In the genomic region with DNA sequence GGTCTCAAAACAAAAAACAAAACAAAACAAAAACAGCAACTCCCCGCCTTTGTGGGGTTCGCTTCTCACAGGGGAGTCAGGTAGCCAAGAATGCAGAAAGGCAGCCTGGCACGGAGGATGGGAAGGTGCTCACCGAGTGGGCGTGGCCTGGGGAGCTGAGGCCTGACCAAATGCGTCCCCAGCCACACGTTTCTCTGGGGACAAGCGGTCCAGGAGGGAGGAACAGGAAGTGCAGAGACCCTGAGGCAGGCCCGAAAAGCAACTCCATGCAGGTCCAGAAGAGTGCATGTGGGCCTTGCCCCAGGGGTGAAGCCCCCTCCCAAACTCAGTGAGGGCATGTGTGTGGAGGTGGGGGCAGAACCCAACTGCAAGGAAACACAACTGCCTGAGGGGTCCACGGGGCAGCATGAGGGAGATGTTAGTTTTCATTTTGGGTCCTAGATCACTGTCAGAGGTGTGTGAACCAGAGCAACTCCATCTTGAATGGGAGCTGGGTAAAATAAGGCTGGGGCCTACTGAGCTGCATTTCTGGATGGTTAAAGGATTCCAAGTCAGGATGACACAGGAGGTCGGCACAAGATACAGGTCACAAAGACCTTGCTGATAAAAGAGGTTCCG, we compare ENCODE assay signal across 1 cellular context.
TF ChIP-seq lines count a peak whose summit lies in the region.

No MANE protein-coding gene starts in this region.

TF ChIP-seq in K562, 482 proteins besides CTCF, POLR2A, EP300 and RAD21 (continued from another document and continues in another):
- TF ChIP-seq, protein P1, sequence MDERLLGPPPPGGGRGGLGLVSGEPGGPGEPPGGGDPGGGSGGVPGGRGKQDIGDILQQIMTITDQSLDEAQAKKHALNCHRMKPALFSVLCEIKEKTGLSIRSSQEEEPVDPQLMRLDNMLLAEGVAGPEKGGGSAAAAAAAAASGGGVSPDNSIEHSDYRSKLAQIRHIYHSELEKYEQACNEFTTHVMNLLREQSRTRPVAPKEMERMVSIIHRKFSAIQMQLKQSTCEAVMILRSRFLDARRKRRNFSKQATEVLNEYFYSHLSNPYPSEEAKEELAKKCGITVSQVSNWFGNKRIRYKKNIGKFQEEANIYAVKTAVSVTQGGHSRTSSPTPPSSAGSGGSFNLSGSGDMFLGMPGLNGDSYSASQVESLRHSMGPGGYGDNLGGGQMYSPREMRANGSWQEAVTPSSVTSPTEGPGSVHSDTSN (CRISPR knock-in tag; IDR thresholded peaks at IDR 0.05; ENCODE audit: low read depth), result no peak
- TF ChIP-seq, protein P1 (tag; conservative IDR thresholded peaks at IDR 0.05; ENCODE audit: low read depth), result peak; percentile 67
- TF ChIP-seq SMARCE1 (IDR thresholded peaks at IDR 0.05) (no peak), CXXC5 (CRISPR knock-in tag; IDR thresholded peaks at IDR 0.05) (peak; percentile 96), RBFOX2 (IDR thresholded peaks at IDR 0.05; ENCODE audit: low read depth, low read length) (no peak), PHF8 (IDR thresholded peaks at IDR 0.05; ENCODE audit: borderline replicate concordance, low read length) (no peak), SNIP1 (IDR thresholded peaks at IDR 0.05; ENCODE audit: low read depth) (no peak), TEAD2 (tag; IDR thresholded peaks at IDR 0.05) (peak; percentile 96), MCM5 (IDR thresholded peaks at IDR 0.05; ENCODE audit: low read depth) (no peak), NCOA6 (IDR thresholded peaks at IDR 0.05) (no peak), STAT5A (IDR thresholded peaks at IDR 0.05; ENCODE audit: borderline replicate concordance, low read length) (no peak), ZNF134 (CRISPR knock-in tag; conservative IDR thresholded peaks at IDR 0.05) (peak; percentile 94), RAD51 (IDR thresholded peaks at IDR 0.05; ENCODE audit: borderline replicate concordance, low read depth) (no peak), MAZ (CRISPR knock-in tag; conservative IDR thresholded peaks at IDR 0.05 in 1 of 2, IDR thresholded peaks at IDR 0.05 in 1 of 2) (peak in 1 of 2 experiments; percentile 98; a peak in 2 of 4 replicates), ZNF561 (CRISPR knock-in tag; conservative IDR thresholded peaks at IDR 0.05) (peak; percentile 95), TEAD1 (CRISPR knock-in tag; IDR thresholded peaks at IDR 0.05) (peak in 1 of 2 experiments; percentile 99; a peak in 2 of 4 replicates), ZNF121 (CRISPR knock-in tag; conservative IDR thresholded peaks at IDR 0.05) (no peak), ZFX (CRISPR knock-in tag; IDR thresholded peaks at IDR 0.05) (peak; percentile 55), C11orf30 (IDR thresholded peaks at IDR 0.05; ENCODE audit: low read depth) (no peak), ZNF165 (CRISPR knock-in tag; IDR thresholded peaks at IDR 0.05; ENCODE audit: borderline replicate concordance) (peak; percentile 99), MED1 (CRISPR knock-in tag; IDR thresholded peaks at IDR 0.05; ENCODE audit: borderline replicate concordance) (no peak), CC2D1A (IDR thresholded peaks at IDR 0.05) (no peak), LEF1 (IDR thresholded peaks at IDR 0.05) (no peak), TSC22D4 (tag; IDR thresholded peaks at IDR 0.05) (no peak), HSF4 (CRISPR knock-in tag; IDR thresholded peaks at IDR 0.05; ENCODE audit: borderline replicate concordance) (peak; percentile 96), ZNF764 (CRISPR knock-in tag; IDR thresholded peaks at IDR 0.05; ENCODE audit: low read depth) (peak; percentile 93), HDAC8 (tag; IDR thresholded peaks at IDR 0.05) (peak; percentile 100), ETV1 (tag; conservative IDR thresholded peaks at IDR 0.05; ENCODE audit: low read depth) (peak; percentile 89), ZNF444 (CRISPR knock-in tag; IDR thresholded peaks at IDR 0.05) (peak; percentile 97), CHD2 (IDR thresholded peaks at IDR 0.05; ENCODE audit: low read depth, low read length) (no peak), BRF1 (IDR thresholded peaks at IDR 0.05; ENCODE audit: borderline replicate concordance, extremely low read depth, insufficient read length) (no peak)
- TF ChIP-seq, protein P2, sequence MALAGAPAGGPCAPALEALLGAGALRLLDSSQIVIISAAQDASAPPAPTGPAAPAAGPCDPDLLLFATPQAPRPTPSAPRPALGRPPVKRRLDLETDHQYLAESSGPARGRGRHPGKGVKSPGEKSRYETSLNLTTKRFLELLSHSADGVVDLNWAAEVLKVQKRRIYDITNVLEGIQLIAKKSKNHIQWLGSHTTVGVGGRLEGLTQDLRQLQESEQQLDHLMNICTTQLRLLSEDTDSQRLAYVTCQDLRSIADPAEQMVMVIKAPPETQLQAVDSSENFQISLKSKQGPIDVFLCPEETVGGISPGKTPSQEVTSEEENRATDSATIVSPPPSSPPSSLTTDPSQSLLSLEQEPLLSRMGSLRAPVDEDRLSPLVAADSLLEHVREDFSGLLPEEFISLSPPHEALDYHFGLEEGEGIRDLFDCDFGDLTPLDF (CRISPR knock-in tag; IDR thresholded peaks at IDR 0.05), result no peak
- TF ChIP-seq, protein P3, sequence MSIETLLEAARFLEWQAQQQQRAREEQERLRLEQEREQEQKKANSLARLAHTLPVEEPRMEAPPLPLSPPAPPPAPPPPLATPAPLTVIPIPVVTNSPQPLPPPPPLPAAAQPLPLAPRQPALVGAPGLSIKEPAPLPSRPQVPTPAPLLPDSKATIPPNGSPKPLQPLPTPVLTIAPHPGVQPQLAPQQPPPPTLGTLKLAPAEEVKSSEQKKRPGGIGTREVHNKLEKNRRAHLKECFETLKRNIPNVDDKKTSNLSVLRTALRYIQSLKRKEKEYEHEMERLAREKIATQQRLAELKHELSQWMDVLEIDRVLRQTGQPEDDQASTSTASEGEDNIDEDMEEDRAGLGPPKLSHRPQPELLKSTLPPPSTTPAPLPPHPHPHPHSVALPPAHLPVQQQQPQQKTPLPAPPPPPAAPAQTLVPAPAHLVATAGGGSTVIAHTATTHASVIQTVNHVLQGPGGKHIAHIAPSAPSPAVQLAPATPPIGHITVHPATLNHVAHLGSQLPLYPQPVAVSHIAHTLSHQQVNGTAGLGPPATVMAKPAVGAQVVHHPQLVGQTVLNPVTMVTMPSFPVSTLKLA (conservative IDR thresholded peaks at IDR 0.05), result no peak
- TF ChIP-seq, protein P4, sequence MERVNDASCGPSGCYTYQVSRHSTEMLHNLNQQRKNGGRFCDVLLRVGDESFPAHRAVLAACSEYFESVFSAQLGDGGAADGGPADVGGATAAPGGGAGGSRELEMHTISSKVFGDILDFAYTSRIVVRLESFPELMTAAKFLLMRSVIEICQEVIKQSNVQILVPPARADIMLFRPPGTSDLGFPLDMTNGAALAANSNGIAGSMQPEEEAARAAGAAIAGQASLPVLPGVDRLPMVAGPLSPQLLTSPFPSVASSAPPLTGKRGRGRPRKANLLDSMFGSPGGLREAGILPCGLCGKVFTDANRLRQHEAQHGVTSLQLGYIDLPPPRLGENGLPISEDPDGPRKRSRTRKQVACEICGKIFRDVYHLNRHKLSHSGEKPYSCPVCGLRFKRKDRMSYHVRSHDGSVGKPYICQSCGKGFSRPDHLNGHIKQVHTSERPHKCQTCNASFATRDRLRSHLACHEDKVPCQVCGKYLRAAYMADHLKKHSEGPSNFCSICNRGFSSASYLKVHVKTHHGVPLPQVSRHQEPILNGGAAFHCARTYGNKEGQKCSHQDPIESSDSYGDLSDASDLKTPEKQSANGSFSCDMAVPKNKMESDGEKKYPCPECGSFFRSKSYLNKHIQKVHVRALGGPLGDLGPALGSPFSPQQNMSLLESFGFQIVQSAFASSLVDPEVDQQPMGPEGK (CRISPR knock-in tag; IDR thresholded peaks at IDR 0.05; ENCODE audit: borderline replicate concordance), result peak; percentile 96
- TF ChIP-seq, protein P5, sequence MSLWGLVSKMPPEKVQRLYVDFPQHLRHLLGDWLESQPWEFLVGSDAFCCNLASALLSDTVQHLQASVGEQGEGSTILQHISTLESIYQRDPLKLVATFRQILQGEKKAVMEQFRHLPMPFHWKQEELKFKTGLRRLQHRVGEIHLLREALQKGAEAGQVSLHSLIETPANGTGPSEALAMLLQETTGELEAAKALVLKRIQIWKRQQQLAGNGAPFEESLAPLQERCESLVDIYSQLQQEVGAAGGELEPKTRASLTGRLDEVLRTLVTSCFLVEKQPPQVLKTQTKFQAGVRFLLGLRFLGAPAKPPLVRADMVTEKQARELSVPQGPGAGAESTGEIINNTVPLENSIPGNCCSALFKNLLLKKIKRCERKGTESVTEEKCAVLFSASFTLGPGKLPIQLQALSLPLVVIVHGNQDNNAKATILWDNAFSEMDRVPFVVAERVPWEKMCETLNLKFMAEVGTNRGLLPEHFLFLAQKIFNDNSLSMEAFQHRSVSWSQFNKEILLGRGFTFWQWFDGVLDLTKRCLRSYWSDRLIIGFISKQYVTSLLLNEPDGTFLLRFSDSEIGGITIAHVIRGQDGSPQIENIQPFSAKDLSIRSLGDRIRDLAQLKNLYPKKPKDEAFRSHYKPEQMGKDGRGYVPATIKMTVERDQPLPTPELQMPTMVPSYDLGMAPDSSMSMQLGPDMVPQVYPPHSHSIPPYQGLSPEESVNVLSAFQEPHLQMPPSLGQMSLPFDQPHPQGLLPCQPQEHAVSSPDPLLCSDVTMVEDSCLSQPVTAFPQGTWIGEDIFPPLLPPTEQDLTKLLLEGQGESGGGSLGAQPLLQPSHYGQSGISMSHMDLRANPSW (CRISPR knock-in tag; IDR thresholded peaks at IDR 0.05), result no peak
- TF ChIP-seq, protein P6, sequence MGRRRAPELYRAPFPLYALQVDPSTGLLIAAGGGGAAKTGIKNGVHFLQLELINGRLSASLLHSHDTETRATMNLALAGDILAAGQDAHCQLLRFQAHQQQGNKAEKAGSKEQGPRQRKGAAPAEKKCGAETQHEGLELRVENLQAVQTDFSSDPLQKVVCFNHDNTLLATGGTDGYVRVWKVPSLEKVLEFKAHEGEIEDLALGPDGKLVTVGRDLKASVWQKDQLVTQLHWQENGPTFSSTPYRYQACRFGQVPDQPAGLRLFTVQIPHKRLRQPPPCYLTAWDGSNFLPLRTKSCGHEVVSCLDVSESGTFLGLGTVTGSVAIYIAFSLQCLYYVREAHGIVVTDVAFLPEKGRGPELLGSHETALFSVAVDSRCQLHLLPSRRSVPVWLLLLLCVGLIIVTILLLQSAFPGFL (CRISPR knock-in tag; IDR thresholded peaks at IDR 0.05), result no peak
- TF ChIP-seq, protein P7, sequence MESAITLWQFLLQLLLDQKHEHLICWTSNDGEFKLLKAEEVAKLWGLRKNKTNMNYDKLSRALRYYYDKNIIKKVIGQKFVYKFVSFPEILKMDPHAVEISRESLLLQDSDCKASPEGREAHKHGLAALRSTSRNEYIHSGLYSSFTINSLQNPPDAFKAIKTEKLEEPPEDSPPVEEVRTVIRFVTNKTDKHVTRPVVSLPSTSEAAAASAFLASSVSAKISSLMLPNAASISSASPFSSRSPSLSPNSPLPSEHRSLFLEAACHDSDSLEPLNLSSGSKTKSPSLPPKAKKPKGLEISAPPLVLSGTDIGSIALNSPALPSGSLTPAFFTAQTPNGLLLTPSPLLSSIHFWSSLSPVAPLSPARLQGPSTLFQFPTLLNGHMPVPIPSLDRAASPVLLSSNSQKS (CRISPR knock-in tag; IDR thresholded peaks at IDR 0.05), result peak; percentile 97
- TF ChIP-seq, protein P8, sequence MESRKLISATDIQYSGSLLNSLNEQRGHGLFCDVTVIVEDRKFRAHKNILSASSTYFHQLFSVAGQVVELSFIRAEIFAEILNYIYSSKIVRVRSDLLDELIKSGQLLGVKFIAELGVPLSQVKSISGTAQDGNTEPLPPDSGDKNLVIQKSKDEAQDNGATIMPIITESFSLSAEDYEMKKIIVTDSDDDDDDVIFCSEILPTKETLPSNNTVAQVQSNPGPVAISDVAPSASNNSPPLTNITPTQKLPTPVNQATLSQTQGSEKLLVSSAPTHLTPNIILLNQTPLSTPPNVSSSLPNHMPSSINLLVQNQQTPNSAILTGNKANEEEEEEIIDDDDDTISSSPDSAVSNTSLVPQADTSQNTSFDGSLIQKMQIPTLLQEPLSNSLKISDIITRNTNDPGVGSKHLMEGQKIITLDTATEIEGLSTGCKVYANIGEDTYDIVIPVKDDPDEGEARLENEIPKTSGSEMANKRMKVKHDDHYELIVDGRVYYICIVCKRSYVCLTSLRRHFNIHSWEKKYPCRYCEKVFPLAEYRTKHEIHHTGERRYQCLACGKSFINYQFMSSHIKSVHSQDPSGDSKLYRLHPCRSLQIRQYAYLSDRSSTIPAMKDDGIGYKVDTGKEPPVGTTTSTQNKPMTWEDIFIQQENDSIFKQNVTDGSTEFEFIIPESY (CRISPR knock-in tag; IDR thresholded peaks at IDR 0.05), result no peak
- TF ChIP-seq, protein P9, sequence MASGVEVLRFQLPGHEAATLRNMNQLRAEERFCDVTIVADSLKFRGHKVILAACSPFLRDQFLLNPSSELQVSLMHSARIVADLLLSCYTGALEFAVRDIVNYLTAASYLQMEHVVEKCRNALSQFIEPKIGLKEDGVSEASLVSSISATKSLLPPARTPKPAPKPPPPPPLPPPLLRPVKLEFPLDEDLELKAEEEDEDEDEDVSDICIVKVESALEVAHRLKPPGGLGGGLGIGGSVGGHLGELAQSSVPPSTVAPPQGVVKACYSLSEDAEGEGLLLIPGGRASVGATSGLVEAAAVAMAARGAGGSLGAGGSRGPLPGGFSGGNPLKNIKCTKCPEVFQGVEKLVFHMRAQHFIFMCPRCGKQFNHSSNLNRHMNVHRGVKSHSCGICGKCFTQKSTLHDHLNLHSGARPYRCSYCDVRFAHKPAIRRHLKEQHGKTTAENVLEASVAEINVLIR (CRISPR knock-in tag; IDR thresholded peaks at IDR 0.05), result peak; percentile 92
- TF ChIP-seq, protein P10, sequence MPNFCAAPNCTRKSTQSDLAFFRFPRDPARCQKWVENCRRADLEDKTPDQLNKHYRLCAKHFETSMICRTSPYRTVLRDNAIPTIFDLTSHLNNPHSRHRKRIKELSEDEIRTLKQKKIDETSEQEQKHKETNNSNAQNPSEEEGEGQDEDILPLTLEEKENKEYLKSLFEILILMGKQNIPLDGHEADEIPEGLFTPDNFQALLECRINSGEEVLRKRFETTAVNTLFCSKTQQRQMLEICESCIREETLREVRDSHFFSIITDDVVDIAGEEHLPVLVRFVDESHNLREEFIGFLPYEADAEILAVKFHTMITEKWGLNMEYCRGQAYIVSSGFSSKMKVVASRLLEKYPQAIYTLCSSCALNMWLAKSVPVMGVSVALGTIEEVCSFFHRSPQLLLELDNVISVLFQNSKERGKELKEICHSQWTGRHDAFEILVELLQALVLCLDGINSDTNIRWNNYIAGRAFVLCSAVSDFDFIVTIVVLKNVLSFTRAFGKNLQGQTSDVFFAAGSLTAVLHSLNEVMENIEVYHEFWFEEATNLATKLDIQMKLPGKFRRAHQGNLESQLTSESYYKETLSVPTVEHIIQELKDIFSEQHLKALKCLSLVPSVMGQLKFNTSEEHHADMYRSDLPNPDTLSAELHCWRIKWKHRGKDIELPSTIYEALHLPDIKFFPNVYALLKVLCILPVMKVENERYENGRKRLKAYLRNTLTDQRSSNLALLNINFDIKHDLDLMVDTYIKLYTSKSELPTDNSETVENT (CRISPR knock-in tag; IDR thresholded peaks at IDR 0.05), result no peak
- TF ChIP-seq, protein P11, sequence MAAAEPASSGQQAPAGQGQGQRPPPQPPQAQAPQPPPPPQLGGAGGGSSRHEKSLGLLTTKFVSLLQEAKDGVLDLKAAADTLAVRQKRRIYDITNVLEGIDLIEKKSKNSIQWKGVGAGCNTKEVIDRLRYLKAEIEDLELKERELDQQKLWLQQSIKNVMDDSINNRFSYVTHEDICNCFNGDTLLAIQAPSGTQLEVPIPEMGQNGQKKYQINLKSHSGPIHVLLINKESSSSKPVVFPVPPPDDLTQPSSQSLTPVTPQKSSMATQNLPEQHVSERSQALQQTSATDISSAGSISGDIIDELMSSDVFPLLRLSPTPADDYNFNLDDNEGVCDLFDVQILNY (CRISPR knock-in tag; IDR thresholded peaks at IDR 0.05), result no peak
